In the genomic region with DNA sequence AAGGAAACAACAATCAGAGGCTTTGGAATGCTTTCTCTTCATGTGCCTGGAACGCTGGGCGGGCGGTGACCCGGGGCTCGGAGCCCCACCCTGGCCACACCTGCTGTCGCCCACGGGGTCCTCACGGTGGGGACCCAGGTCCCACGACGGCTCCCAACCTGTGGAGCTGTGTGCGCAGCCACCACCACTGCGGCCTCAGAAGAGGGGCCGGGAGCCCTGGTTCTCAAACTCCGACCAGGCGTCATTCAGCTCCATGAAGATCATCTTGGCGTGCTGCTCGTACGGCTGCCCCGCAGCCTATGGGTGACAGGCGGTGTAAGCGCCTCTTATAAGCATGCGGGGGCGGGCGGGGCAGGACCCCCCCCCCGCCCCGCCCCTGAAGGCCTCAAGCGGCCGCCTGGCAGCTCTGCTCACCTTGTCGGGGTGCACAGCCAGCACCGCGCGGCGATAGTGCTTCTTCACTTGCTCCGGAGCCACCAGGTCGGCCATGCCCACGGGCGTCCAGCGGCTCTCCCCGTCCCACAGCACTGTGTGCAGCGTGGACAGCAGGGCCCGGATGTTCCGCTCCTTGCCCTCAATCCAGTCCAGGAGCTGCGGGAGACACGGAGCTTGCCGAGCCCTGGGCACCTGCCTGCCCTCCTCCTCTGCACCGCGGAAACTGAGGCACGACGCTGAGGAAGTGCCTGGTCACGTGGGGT, we compare ENCODE assay signal across 16 cellular contexts. TPM values are rescaled to one million over a fixed set of nuclear protein-coding genes. Genes with fewer than 3 reads are reported as not detected.
"Had no signal": no experiment of that assay in that cellular context is flagged by ENCODE, and none has a peak within 500 bp of the region (broad histone marks: within the 10 kb centered on the region; RNA-seq: fewer than 3 reads in every experiment).

No MANE protein-coding gene starts in this region.

- H3K9me3 ChIP-seq: tibial nerve, vagina had no signal

- ATAC-seq: activated CD8-positive, alpha-beta T cell treated with anti-CD3 and anti-CD28 coated beads for 36 hours; activated T-helper 17 cell treated with anti-CD3 and anti-CD28 coated beads, Interleukin-2, amount 50 U/mL, for 72 hours had no signal

- H3K4me3 ChIP-seq: tibial nerve, vagina had no signal

- DNase-seq: activated CD4-positive, alpha-beta T cell treated with anti-CD3 and anti-CD28 coated beads, Interleukin-2, amount 10 ng/mL, durations not matched to agents 24 days and 14 days; activated CD4-positive, CD25-positive, alpha-beta regulatory T cell; activated CD8-positive, alpha-beta T cell treated with anti-CD3 and anti-CD28 coated beads for 36 hours; activated naive CD4-positive, alpha-beta T cell; activated naive CD8-positive, alpha-beta T cell treated with anti-CD3 and anti-CD28 coated beads for 36 hours; activated T-cell treated with anti-CD3 and anti-CD28 coated beads, Interleukin-2, amount 50 U/mL, for 1 hour; amniotic stem cell; caudate nucleus; erythroblast; foreskin melanocyte; kidney glomerular epithelial cell; stimulated activated CD4-positive, alpha-beta T cell treated with anti-CD3 and anti-CD28 coated beads, Interleukin-2, amount 100 ng/mL, for 24 hours had no signal

- H3K4me1 ChIP-seq: tibial nerve had no signal

- H3K27me3 ChIP-seq: tibial nerve, vagina had no signal

- H3K27ac ChIP-seq: tibial nerve, vagina had no signal

- FAIRE-seq: colon had no signal

RNA-seq across cellular contexts. Expression of gene CPLX1, which starts 23.7 kb away (rescaled TPM):
- total RNA-seq: activated CD8-positive, alpha-beta T cell treated with anti-CD3 and anti-CD28 coated beads for 36 hours had no signal
